12 cellular contexts compared by ENCODE assay signal in genomic region chr6:117549606-117550005, GRCh38. TPM values are rescaled to one million over a fixed set of nuclear protein-coding genes. Genes with fewer than 3 reads are reported as not detected.
DNase-seq lines count a peak whose midpoint lies in the region; ATAC-seq, FAIRE-seq and TF ChIP-seq lines count a peak whose summit lies in the region.
"Had no signal": no experiment of that assay in that cellular context is flagged by ENCODE, and none has a peak within 500 bp of the region (broad histone marks: within the 10 kb centered on the region; RNA-seq: fewer than 3 reads in every experiment).

No MANE protein-coding gene starts in this region.

- peaks cover 2% of the 10 kb centered on the region for H3K36me3 Mint-ChIP-seq in activated naive CD4-positive, alpha-beta T cell treated with anti-CD3 and anti-CD28 coated beads for 36 hours (ENCODE audit: low read depth)
- H3K36me3 Mint-ChIP-seq in T-helper 2 cell treated with Interferon-gamma antibody and Interleukin-4, amounts not matched to agents 5 μg/mL and 100 μg/mL, for 36 hours (ENCODE audit: low read depth): peaks cover 5% of the 10 kb centered on the region
- H3K36me3 Mint-ChIP-seq: naive B cell had no signal

- peaks cover 6% of the 10 kb centered on the region for H3K27me3 Mint-ChIP-seq in activated naive CD4-positive, alpha-beta T cell treated with anti-CD3 and anti-CD28 coated beads for 36 hours (ENCODE audit: low read depth)
- H3K27me3 Mint-ChIP-seq in T-helper 2 cell treated with Interferon-gamma antibody and Interleukin-4, amounts not matched to agents 5 μg/mL and 100 μg/mL, for 36 hours (ENCODE audit: low read depth): peaks cover 9% of the 10 kb centered on the region
- H3K27me3 Mint-ChIP-seq in stimulated activated naive CD8-positive, alpha-beta T cell treated with anti-CD3 and anti-CD28 coated beads, Interleukin-15, amount 100 ng/mL, for 72 hours: peaks cover 16% of the 10 kb centered on the region

- TF ChIP-seq CTCF in hepatocyte (IDR thresholded peaks at IDR 0.05; ENCODE audit: poor library complexity) (no peak), kidney (IDR thresholded peaks at IDR 0.05; ENCODE audit: borderline replicate concordance, extremely low read depth, insufficient read depth) (no peak)

- no peak overlapping the region for H3K4me3 Mint-ChIP-seq in activated naive CD4-positive, alpha-beta T cell treated with anti-CD3 and anti-CD28 coated beads for 36 hours
- peak overlapping the region; percentile 81 for H3K4me3 Mint-ChIP-seq in T-helper 2 cell treated with Interferon-gamma antibody and Interleukin-4, amounts not matched to agents 5 μg/mL and 100 μg/mL, for 36 hours
- H3K4me3 Mint-ChIP-seq in stimulated activated naive CD8-positive, alpha-beta T cell treated with anti-CD3 and anti-CD28 coated beads, Interleukin-15, amount 100 ng/mL, for 72 hours: peak overlapping the region; percentile 83 to 86

- DNase-seq in activated naive CD4-positive, alpha-beta T cell treated with anti-CD3 and anti-CD28 coated beads for 36 hours: peak; percentile 16
- no peak for DNase-seq in activated naive CD4-positive, alpha-beta T cell treated with Interleukin-2 at 50 U/mL for 16 hours
- DNase-seq in T-helper 2 cell treated with Interferon-gamma antibody and Interleukin-4, amounts not matched to agents 5 μg/mL and 100 μg/mL, for 36 hours (ENCODE audit: low spot score): no peak
- no peak for DNase-seq in hepatocyte (ENCODE audit: low spot score)
- DNase-seq in stimulated activated naive CD8-positive, alpha-beta T cell treated with anti-CD3 and anti-CD28 coated beads, Interleukin-15, amount 100 ng/mL, for 72 hours: peak in 1 of 2 donors; percentile 26
- DNase-seq in posterior cingulate gyrus: no peak
- DNase-seq in kidney: no peak
- no peak for DNase-seq in Right ventricle myocardium inferior (ENCODE audit: missing footprints)
- DNase-seq: cerebellar nuclear complex, naive B cell, NCI-H2029 treated with DMSO at 0.1 percent for 48 hours had no signal

- H3K4me1 Mint-ChIP-seq in activated naive CD4-positive, alpha-beta T cell treated with anti-CD3 and anti-CD28 coated beads for 36 hours (ENCODE audit: low read depth): peaks cover 37% of the 10 kb centered on the region
- peaks cover 39% of the 10 kb centered on the region for H3K4me1 Mint-ChIP-seq in T-helper 2 cell treated with Interferon-gamma antibody and Interleukin-4, amounts not matched to agents 5 μg/mL and 100 μg/mL, for 36 hours (ENCODE audit: low read depth)
- peaks cover 39% of the 10 kb centered on the region for H3K4me1 Mint-ChIP-seq in stimulated activated naive CD8-positive, alpha-beta T cell treated with anti-CD3 and anti-CD28 coated beads, Interleukin-15, amount 100 ng/mL, for 72 hours

- H3K9me2 ChIP-seq in hepatocyte (replicated peaks; ENCODE audit: insufficient read depth): no peaks in the 10 kb centered on the region

- H3K36me3 ChIP-seq in hepatocyte (replicated peaks; ENCODE audit: insufficient read depth, low read depth) (no peaks in the 10 kb centered on the region), kidney (ENCODE audit: control insufficient read depth in 1 of 2, insufficient read depth in 2 of 2, low read length in 2 of 2) (peaks cover 0 to 5% of the 10 kb centered on the region in 2 donors)

- peak; percentile 39 for ATAC-seq in stimulated activated naive CD8-positive, alpha-beta T cell treated with anti-CD3 and anti-CD28 coated beads, Interleukin-15, amount 100 ng/mL, for 72 hours
- ATAC-seq in Right ventricle myocardium inferior: no peak

- H3K4me3 ChIP-seq in hepatocyte (no peak overlapping the region), kidney (ENCODE audit: low read length in 2 of 2) (no peak overlapping the region)

- H4K20me1 ChIP-seq in hepatocyte (ENCODE audit: insufficient read depth, poor library complexity, severe bottlenecking): no peaks in the 10 kb centered on the region

- CTCF ChIA-PET in activated naive CD4-positive, alpha-beta T cell treated with anti-CD3 and anti-CD28 coated beads for 36 hours (lab: Charles Lee): interaction anchor here (0.7 to 3.5 kb wide), 4 partner anchors 51 to 100 kb away, joined by 3 to 16 read pairs (median 4); no protein-coding TSS in a partner anchor

- H3K4me2 ChIP-seq in hepatocyte: no peak overlapping the region

- no peak overlapping the region for H2AFZ ChIP-seq in hepatocyte

- 92% methylated on average over 4 of the region's 4 CpGs for WGBS in hepatocyte (ENCODE audit: low lambda C conversion rate, missing lambda C conversion rate)

- FAIRE-seq in kidney (lab: Jason Lieb, UNC): no peak
- FAIRE-seq: GM18507 had no signal

- no peaks in the 10 kb centered on the region for H3K9me3 ChIP-seq in hepatocyte (ENCODE audit: low read depth)
- no peaks in the 10 kb centered on the region for H3K9me3 ChIP-seq in kidney (ENCODE audit: control insufficient read depth in 1 of 2, low read length in 2 of 2)

- H3K9me3 Mint-ChIP-seq in activated naive CD4-positive, alpha-beta T cell treated with anti-CD3 and anti-CD28 coated beads for 36 hours: no peaks in the 10 kb centered on the region
- no peaks in the 10 kb centered on the region for H3K9me3 Mint-ChIP-seq in T-helper 2 cell treated with Interferon-gamma antibody and Interleukin-4, amounts not matched to agents 5 μg/mL and 100 μg/mL, for 36 hours
- H3K9me3 Mint-ChIP-seq in stimulated activated naive CD8-positive, alpha-beta T cell treated with anti-CD3 and anti-CD28 coated beads, Interleukin-15, amount 100 ng/mL, for 72 hours: no peaks in the 10 kb centered on the region
- H3K9me3 Mint-ChIP-seq: naive B cell had no signal

- H3K4me1 ChIP-seq in hepatocyte (ENCODE audit: insufficient read depth): peaks cover 20% of the 10 kb centered on the region
- peaks cover 7 to 9% of the 10 kb centered on the region in 2 donors for H3K4me1 ChIP-seq in kidney (ENCODE audit: control insufficient read depth in 1 of 2, insufficient read depth in 1 of 2, low read depth in 1 of 2, low read length in 2 of 2)

- no peak overlapping the region for H3K9ac ChIP-seq in kidney (ENCODE audit: low read length in 2 of 2)

- H3K79me2 ChIP-seq in hepatocyte: no peaks in the 10 kb centered on the region

- H3K27ac Mint-ChIP-seq in activated naive CD4-positive, alpha-beta T cell treated with anti-CD3 and anti-CD28 coated beads for 36 hours: no peak overlapping the region
- H3K27ac Mint-ChIP-seq in T-helper 2 cell treated with Interferon-gamma antibody and Interleukin-4, amounts not matched to agents 5 μg/mL and 100 μg/mL, for 36 hours: peak overlapping the region; percentile 90
- H3K27ac Mint-ChIP-seq in stimulated activated naive CD8-positive, alpha-beta T cell treated with anti-CD3 and anti-CD28 coated beads, Interleukin-15, amount 100 ng/mL, for 72 hours: peak overlapping the region; percentile 77 to 85

- H3K27ac ChIP-seq in hepatocyte (peak overlapping the region; percentile 13), kidney (ENCODE audit: low read depth in 2 of 2, low read length in 2 of 2) (no peak overlapping the region)

- intact Hi-C loops in activated naive CD4-positive, alpha-beta T cell treated with anti-CD3 and anti-CD28 coated beads for 36 hours (cut with micrococcal nuclease): loop anchor here (1.0 to 10.0 kb wide), 4 partner anchors 20 to 1295 kb away; partner anchors contain the start of genes GOPC, NUS1 and TSPYL4
- intact Hi-C loops in posterior cingulate gyrus (cut with DNase I) (loop anchor here (2.0 to 5.0 kb wide), 2 partner anchors 67 to 101 kb away; partner anchors contain the start of gene DCBLD1), kidney (cut with DNase I) (no loop called here), Right ventricle myocardium inferior (cut with DNase I) (loop anchor here (5.0 kb wide), 2 partner anchors 53 to 67 kb away; partner anchors contain the start of genes DCBLD1 and GOPC)

- no peaks in the 10 kb centered on the region for H3K27me3 ChIP-seq in hepatocyte

RNA-seq across cellular contexts. Expression of gene GOPC, which starts 52.7 kb away (rescaled TPM):
- total RNA-seq in activated naive CD4-positive, alpha-beta T cell treated with anti-CD3 and anti-CD28 coated beads for 36 hours: 1 to 10 TPM; 7.2 to 7.5 TPM
- total RNA-seq in hepatocyte (39.5 and 40.8 TPM in 2 replicates), kidney (21.4 TPM), Right ventricle myocardium inferior (18.1 TPM)
- polyA plus RNA-seq in hepatocyte (18.2 and 19.7 TPM in 2 replicates), kidney (ENCODE audit: insufficient read depth, low read depth, low replicate concordance) (12.5 TPM)
